1 cellular context compared by ENCODE assay signal in genomic region chr16:89164847-89165684, GRCh38.
TF ChIP-seq lines count a peak whose summit lies in the region.

No MANE protein-coding gene starts in this region.

TF ChIP-seq in K562, 482 proteins besides CTCF, POLR2A, EP300 and RAD21:
- TF ChIP-seq KLF6 (CRISPR knock-in tag; IDR thresholded peaks at IDR 0.05; ENCODE audit: borderline replicate concordance) (no peak), ZBTB7A (IDR thresholded peaks at IDR 0.05; ENCODE audit: borderline replicate concordance, control insufficient read depth, low read depth, low read length) (peak; percentile 2; the same call in 1 of the 2 replicates)
